In genomic region chr7:45574521-45575500, GRCh38 we compare ENCODE assay signal across 8 cellular contexts. TPM values are rescaled to one million over a fixed set of nuclear protein-coding genes. Genes with fewer than 3 reads are reported as not detected.
DNase-seq lines count a peak whose midpoint lies in the region; ATAC-seq and TF ChIP-seq lines count a peak whose summit lies in the region.

No MANE protein-coding gene starts in this region.

- 0% methylated on average over 5 of the region's 104 CpGs for WGBS in mammary epithelial cell (ENCODE audit: low coverage, missing lambda C conversion rate)
- 2 to 4% methylated on average over 11 to 30 of the region's 104 CpGs for WGBS in upper lobe of left lung, 2 donors

- TF ChIP-seq EP300 in upper lobe of left lung (IDR thresholded peaks at IDR 0.05): no peak

- H3K27me3 Mint-ChIP-seq in naive thymus-derived CD4-positive, alpha-beta T cell: peaks cover 32 to 55% (median 40%) of the 10 kb centered on the region in 5 donors

- ATAC-seq in upper lobe of left lung (ENCODE audit: low FRiP score in 2 of 2) (peak in 1 of 2 donors; percentile 65), HG03520 (IDR thresholded peaks at IDR 0.05; ENCODE audit: unreplicated experiment) (no peak)
- ATAC-seq in naive thymus-derived CD4-positive, alpha-beta T cell: no peak

- CTCF ChIA-PET in mammary epithelial cell (lab: Charles Lee; ENCODE audit: low non-redundant PET): no interaction called here
- CTCF ChIA-PET in naive thymus-derived CD4-positive, alpha-beta T cell (lab: Charles Lee): no interaction called here

- peak overlapping the region in 1 of 10 donors; percentile 50 for H3K4me3 Mint-ChIP-seq in naive thymus-derived CD4-positive, alpha-beta T cell

- no peak overlapping the region for H3K27ac Mint-ChIP-seq in naive thymus-derived CD4-positive, alpha-beta T cell

- H3K9me3 Mint-ChIP-seq in naive thymus-derived CD4-positive, alpha-beta T cell: peaks cover 0 to 6% (median 0%) of the 10 kb centered on the region in 11 donors

- H3K36me3 ChIP-seq in ACC112 (ENCODE audit: insufficient read depth, low read length) (no peaks in the 10 kb centered on the region), mammary epithelial cell (ENCODE audit: insufficient read depth, low read length) (no peaks in the 10 kb centered on the region), kidney epithelial cell (ENCODE audit: control insufficient read depth, insufficient read depth, low read length) (no peaks in the 10 kb centered on the region), upper lobe of left lung (no peaks in the 10 kb centered on the region)
- no peaks in the 10 kb centered on the region for H3K36me3 ChIP-seq in naive thymus-derived CD4-positive, alpha-beta T cell (ENCODE audit: control insufficient read depth in 2 of 3, insufficient read depth in 3 of 3, low read length in 3 of 3)

- H4K20me1 ChIP-seq in mammary epithelial cell (ENCODE audit: insufficient read depth, low read length): no peaks in the 10 kb centered on the region

- H3K27me3 ChIP-seq in ACC112 (ENCODE audit: insufficient read depth, low read length) (peaks cover 78% of the 10 kb centered on the region), mammary epithelial cell (ENCODE audit: insufficient read depth, low read length) (peaks cover 14% of the 10 kb centered on the region), kidney epithelial cell (ENCODE audit: control insufficient read depth, insufficient read depth, low read length) (peaks cover 59% of the 10 kb centered on the region), upper lobe of left lung (peaks cover 0 to 16% (median 7%) of the 10 kb centered on the region in 4 donors)
- no peaks in the 10 kb centered on the region for H3K27me3 ChIP-seq in naive thymus-derived CD4-positive, alpha-beta T cell (ENCODE audit: control insufficient read depth in 2 of 2, insufficient read depth in 2 of 2, low read length in 2 of 2)

- TF ChIP-seq POLR2A in upper lobe of left lung (IDR thresholded peaks at IDR 0.05): no peak

- peak overlapping the region; percentile 10 for H3K9ac ChIP-seq in mammary epithelial cell (ENCODE audit: insufficient read depth, low read length)

- H3K79me2 ChIP-seq in ACC112 (ENCODE audit: control insufficient read depth, insufficient read depth, low read length, unreplicated experiment): no peaks in the 10 kb centered on the region
- H3K79me2 ChIP-seq in mammary epithelial cell (ENCODE audit: insufficient read depth, low read length): no peaks in the 10 kb centered on the region

- no peaks in the 10 kb centered on the region for H3K9me3 ChIP-seq in mammary epithelial cell (replicated peaks; ENCODE audit: insufficient read depth, low read length)
- H3K9me3 ChIP-seq in upper lobe of left lung: no peaks in the 10 kb centered on the region
- no peaks in the 10 kb centered on the region for H3K9me3 ChIP-seq in naive thymus-derived CD4-positive, alpha-beta T cell (ENCODE audit: control insufficient read depth in 2 of 3, low read length in 3 of 3)

- no peaks in the 10 kb centered on the region for H3K36me3 Mint-ChIP-seq in naive thymus-derived CD4-positive, alpha-beta T cell

- H2AFZ ChIP-seq in ACC112 (ENCODE audit: low read length, unreplicated experiment) (no peak overlapping the region), mammary epithelial cell (ENCODE audit: low read depth, low read length) (peak overlapping the region; percentile 83)

- intact Hi-C loops in mammary epithelial cell (cut with micrococcal nuclease): no loop called here
- intact Hi-C loops in naive thymus-derived CD4-positive, alpha-beta T cell (cut with micrococcal nuclease): loop anchor here in 1 of 2 donors (5.0 kb wide), 1 partner anchor 207 kb away; no protein-coding TSS in a partner anchor

- in situ Hi-C loops in mammary epithelial cell (cut with MboI; ENCODE audit: low sequenced_read_pairs in 2 of 2): no loop called here

- no TSS peak for BruUV-seq in mammary epithelial cell (replicated peaks; lab: Mats Ljungman, UMichigan)

- dilution Hi-C loops in mammary epithelial cell (cut with HindIII; ENCODE audit: low sequenced_read_pairs): no loop called here

- TF ChIP-seq CTCF in GM12872 (IDR thresholded peaks at IDR 0.05; ENCODE audit: insufficient read depth, low read depth, low read length) (0 out of 3 replicates have a peak, but pooled peaks have one; percentile 4), mammary epithelial cell (conservative IDR thresholded peaks at IDR 0.05 in 1 of 2, IDR thresholded peaks at IDR 0.05 in 1 of 2; ENCODE audit: extremely low read depth in 1 of 2, insufficient read depth in 1 of 2, low read depth in 1 of 2, low read length in 2 of 2) (no peak), kidney epithelial cell (IDR thresholded peaks at IDR 0.05; ENCODE audit: insufficient read depth, low read length, poor library complexity, severe bottlenecking) (no peak), upper lobe of left lung (IDR thresholded peaks at IDR 0.05) (peak in 1 of 6 experiments; percentile 14)

- H3K4me2 ChIP-seq in mammary epithelial cell (ENCODE audit: insufficient read depth, low read depth, low read length): peak overlapping the region; percentile 98

- H3K4me1 Mint-ChIP-seq in naive thymus-derived CD4-positive, alpha-beta T cell: peaks cover 0 to 5% (median 0%) of the 10 kb centered on the region in 7 donors

- POLR2A ChIA-PET in naive thymus-derived CD4-positive, alpha-beta T cell (lab: Charles Lee): no interaction called here

- DNase-seq in MV-4-11 (lab: John Stamatoyannopoulos, UW) (peak; percentile 14), mammary epithelial cell (peak; percentile 21), kidney epithelial cell (ENCODE audit: low read depth) (no peak), upper lobe of left lung (peak in 1 of 2 donors; percentile 86)
- no peak for DNase-seq in naive thymus-derived CD4-positive, alpha-beta T cell

- H3K27ac ChIP-seq in ACC112 (ENCODE audit: low read depth, low read length) (no peak overlapping the region), mammary epithelial cell (ENCODE audit: insufficient read depth, low read depth, low read length) (no peak overlapping the region), upper lobe of left lung (no peak overlapping the region)
- H3K27ac ChIP-seq in naive thymus-derived CD4-positive, alpha-beta T cell (ENCODE audit: low read depth, low read length): no peak overlapping the region

- no peaks in the 10 kb centered on the region for H3K4me1 ChIP-seq in ACC112 (ENCODE audit: control insufficient read depth, insufficient read depth, low read length, unreplicated experiment)
- peaks cover 13% of the 10 kb centered on the region for H3K4me1 ChIP-seq in mammary epithelial cell (ENCODE audit: insufficient read depth, low read length)
- H3K4me1 ChIP-seq in upper lobe of left lung: peaks cover 10 to 22% (median 13%) of the 10 kb centered on the region in 4 donors
- H3K4me1 ChIP-seq in naive thymus-derived CD4-positive, alpha-beta T cell (ENCODE audit: control insufficient read depth in 2 of 2, insufficient read depth in 2 of 2, low read length in 2 of 2): no peaks in the 10 kb centered on the region

- H3K4me3 ChIP-seq in ACC112 (ENCODE audit: low read depth, low read length) (peak overlapping the region; percentile 71), mammary epithelial cell (replicated peaks in 1 of 3; ENCODE audit: insufficient read depth in 1 of 3, low read depth in 2 of 3, low read length in 3 of 3) (peak overlapping the region; percentile 48 to 59 (median 55)), kidney epithelial cell (ENCODE audit: low read depth, low read length) (peak overlapping the region; percentile 24), upper lobe of left lung (peak overlapping the region; percentile 34 to 60 (median 52))
- no peak overlapping the region for H3K4me3 ChIP-seq in naive thymus-derived CD4-positive, alpha-beta T cell (ENCODE audit: low read length)

RNA-seq across cellular contexts. Expression of gene ADCY1, which starts 0.6 kb away (rescaled TPM):
- 1 to 10 TPM; 3.5 to 8.0 TPM for total RNA-seq in mammary epithelial cell
- polyA plus RNA-seq in mammary epithelial cell: 4.2 TPM
- 31.1 TPM for polyA minus RNA-seq in mammary epithelial cell
- total RNA-seq in kidney epithelial cell: 5.8 and 6.6 TPM in 2 replicates
- total RNA-seq in upper lobe of left lung: 1 to 10 TPM in 5 of 6 donors, under 1 TPM in 1; 0.46 to 4.1 (median 1.2) TPM
- total RNA-seq in naive thymus-derived CD4-positive, alpha-beta T cell: 1 to 10 TPM in 1 of 5 experiments, not detected in 4; 5.1 TPM
- under 1 TPM; 0.01 TPM for polyA plus RNA-seq in naive thymus-derived CD4-positive, alpha-beta T cell

Comparison
In these comparisons a context has a peak if more than half of its experiments do, and no peak if none do; other contexts are left out.
1. DNase-seq: peak in MV-4-11 (single experiment) and mammary epithelial cell (single experiment); none in kidney epithelial cell (single experiment) and naive thymus-derived CD4-positive, alpha-beta T cell (0 of 9).